ENCODE assay signal across 8 cellular contexts in the genomic region with DNA sequence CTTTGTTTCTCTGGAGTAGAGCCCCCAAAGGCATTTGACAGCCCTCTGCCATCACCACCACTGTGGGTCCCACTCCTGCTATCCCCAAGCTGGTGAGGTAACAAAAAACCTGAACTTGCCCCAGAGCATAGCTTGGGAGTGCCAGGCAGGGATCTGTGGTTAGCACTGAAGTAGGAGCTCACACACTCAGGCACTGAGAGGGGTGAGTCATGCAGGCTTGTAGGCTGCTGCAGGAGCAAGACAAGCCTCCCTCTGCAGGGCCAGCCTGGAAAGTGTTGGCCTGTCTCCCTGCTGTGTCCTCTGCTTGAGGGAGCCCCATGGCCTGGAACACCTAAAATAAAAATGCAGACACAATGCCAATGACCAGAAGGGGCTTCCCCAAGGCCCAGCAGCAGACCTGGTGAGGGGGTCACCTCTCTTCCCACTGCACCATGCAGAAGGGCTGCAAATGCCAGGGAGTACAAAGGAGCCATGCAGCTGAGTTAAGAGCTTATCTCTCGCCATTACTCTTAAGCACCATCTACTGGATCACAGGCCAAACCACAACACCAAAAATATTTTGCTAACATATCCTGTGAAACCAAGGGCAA.
DNase-seq lines count a peak whose midpoint lies in the region; ATAC-seq and TF ChIP-seq lines count a peak whose summit lies in the region.

No MANE protein-coding gene starts in this region.

- no peaks in the 10 kb centered on the region for H3F3A ChIP-seq in PC-3 (ENCODE audit: low read length, unreplicated experiment)

- peak; percentile 4 for DNase-seq in A172 (ENCODE audit: low spot score)
- DNase-seq in GOT3 (lab: John Stamatoyannopoulos, UW): peak; percentile 57
- DNase-seq in PC-3: peak; percentile 79
- DNase-seq in epithelial cell of esophagus (ENCODE audit: low read depth): peak; percentile 78
- no peak for DNase-seq in NCI-H510A (lab: John Stamatoyannopoulos, UW)
- no peak for DNase-seq in NCI-H748 (lab: John Stamatoyannopoulos, UW; ENCODE audit: unreplicated experiment)

- TF ChIP-seq CTCF in PC-3 (conservative IDR thresholded peaks at IDR 0.05; ENCODE audit: low read depth, low read length): peak; percentile 61
- TF ChIP-seq CTCF in epithelial cell of esophagus (IDR thresholded peaks at IDR 0.05; ENCODE audit: insufficient read depth, low read depth, low read length, missing control alignments): no peak

- no TSS peak for BruUV-seq in PC-3 (replicated peaks; lab: Mats Ljungman, UMichigan)

- H3K9ac ChIP-seq in PC-3 (ENCODE audit: low read length): no peak overlapping the region

- intact Hi-C loops in PC-3 (cut with micrococcal nuclease): no loop called here

- peaks cover 5% of the 10 kb centered on the region; the same call in 1 of the 2 replicates for H3K4me1 ChIP-seq in PC-3 (ENCODE audit: insufficient read depth, low read length)

- H3K27ac ChIP-seq in PC-3 (ENCODE audit: low read length): no peak overlapping the region

- H4K20me1 ChIP-seq in PC-3 (ENCODE audit: low read length): no peaks in the 10 kb centered on the region

- CTCF ChIA-PET in PC-3 (lab: Charles Lee): interaction anchor here (1.0 kb wide), 1 partner anchor 186 kb away, joined by 3 read pairs; no protein-coding TSS in a partner anchor

- H3K79me2 ChIP-seq in PC-3 (ENCODE audit: low read length): no peaks in the 10 kb centered on the region

- ATAC-seq in PC-3: no peak; the same call in 1 of the 2 replicates
- ATAC-seq in SK-N-SH treated with all-trans-retinoic acid at 6 μM for 48 hours: no peak
- ATAC-seq in GM21825 (IDR thresholded peaks at IDR 0.05; ENCODE audit: unreplicated experiment): no peak

- no peaks in the 10 kb centered on the region for H3K9me2 ChIP-seq in PC-3 (replicated peaks; ENCODE audit: low read length)

- H3K36me3 ChIP-seq in PC-3 (ENCODE audit: low read depth, low read length): no peaks in the 10 kb centered on the region

- H3K4me2 ChIP-seq in PC-3 (ENCODE audit: low read length): 0 out of 2 replicates have a peak overlapping the region, but pooled peaks have one; percentile 5

- H3K27me3 ChIP-seq in PC-3 (ENCODE audit: low read length): no peaks in the 10 kb centered on the region

- H3K4me3 ChIP-seq in PC-3 (ENCODE audit: low read length): no peak overlapping the region
- H3K4me3 ChIP-seq in epithelial cell of esophagus (ENCODE audit: low read length): no peak overlapping the region

- POLR2A ChIA-PET in PC-3 (lab: Charles Lee; ENCODE audit: unreplicated experiment): no interaction called here

- no peaks in the 10 kb centered on the region for H3K9me3 ChIP-seq in PC-3 (ENCODE audit: low read length)

- no peak overlapping the region for H2AFZ ChIP-seq in PC-3 (ENCODE audit: low read length)

TF ChIP-seq in SK-N-SH treated with all-trans-retinoic acid at 6 μM for 48 hours, 23 proteins besides CTCF, POLR2A, EP300 and RAD21:
- TF ChIP-seq CSDC2 (CRISPR knock-in tag; IDR thresholded peaks at IDR 0.05) (no peak), RARB (CRISPR knock-in tag; IDR thresholded peaks at IDR 0.05) (no peak), SNAI2 (CRISPR knock-in tag; IDR thresholded peaks at IDR 0.05) (no peak), ZC3H10 (CRISPR knock-in tag; IDR thresholded peaks at IDR 0.05) (no peak), ESRRG (CRISPR knock-in tag; IDR thresholded peaks at IDR 0.05) (no peak)
- TF ChIP-seq, protein P1, sequence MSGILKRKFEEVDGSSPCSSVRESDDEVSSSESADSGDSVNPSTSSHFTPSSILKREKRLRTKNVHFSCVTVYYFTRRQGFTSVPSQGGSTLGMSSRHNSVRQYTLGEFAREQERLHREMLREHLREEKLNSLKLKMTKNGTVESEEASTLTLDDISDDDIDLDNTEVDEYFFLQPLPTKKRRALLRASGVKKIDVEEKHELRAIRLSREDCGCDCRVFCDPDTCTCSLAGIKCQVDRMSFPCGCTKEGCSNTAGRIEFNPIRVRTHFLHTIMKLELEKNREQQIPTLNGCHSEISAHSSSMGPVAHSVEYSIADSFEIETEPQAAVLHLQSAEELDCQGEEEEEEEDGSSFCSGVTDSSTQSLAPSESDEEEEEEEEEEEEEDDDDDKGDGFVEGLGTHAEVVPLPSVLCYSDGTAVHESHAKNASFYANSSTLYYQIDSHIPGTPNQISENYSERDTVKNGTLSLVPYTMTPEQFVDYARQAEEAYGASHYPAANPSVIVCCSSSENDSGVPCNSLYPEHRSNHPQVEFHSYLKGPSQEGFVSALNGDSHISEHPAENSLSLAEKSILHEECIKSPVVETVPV (CRISPR knock-in tag; IDR thresholded peaks at IDR 0.05): no peak
- TF ChIP-seq, protein P2, sequence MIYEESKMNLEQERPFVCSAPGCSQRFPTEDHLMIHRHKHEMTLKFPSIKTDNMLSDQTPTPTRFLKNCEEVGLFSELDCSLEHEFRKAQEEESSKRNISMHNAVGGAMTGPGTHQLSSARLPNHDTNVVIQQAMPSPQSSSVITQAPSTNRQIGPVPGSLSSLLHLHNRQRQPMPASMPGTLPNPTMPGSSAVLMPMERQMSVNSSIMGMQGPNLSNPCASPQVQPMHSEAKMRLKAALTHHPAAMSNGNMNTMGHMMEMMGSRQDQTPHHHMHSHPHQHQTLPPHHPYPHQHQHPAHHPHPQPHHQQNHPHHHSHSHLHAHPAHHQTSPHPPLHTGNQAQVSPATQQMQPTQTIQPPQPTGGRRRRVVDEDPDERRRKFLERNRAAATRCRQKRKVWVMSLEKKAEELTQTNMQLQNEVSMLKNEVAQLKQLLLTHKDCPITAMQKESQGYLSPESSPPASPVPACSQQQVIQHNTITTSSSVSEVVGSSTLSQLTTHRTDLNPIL (CRISPR knock-in tag; IDR thresholded peaks at IDR 0.05; ENCODE audit: low read depth): no peak

Comparison
In these comparisons a context has a peak if more than half of its experiments do, and no peak if none do; other contexts are left out.
1. DNase-seq: peak in A172 (single experiment), GOT3 (single experiment), PC-3 (single experiment) and epithelial cell of esophagus (single experiment); none in NCI-H510A (single experiment) and NCI-H748 (single experiment).